ENCODE assay signal across 8 cellular contexts in genomic region chr12:12813120-12814101, GRCh38. TPM values are rescaled to one million over a fixed set of nuclear protein-coding genes. Genes with fewer than 3 reads are reported as not detected.
DNase-seq lines count a peak whose midpoint lies in the region; ATAC-seq and TF ChIP-seq lines count a peak whose summit lies in the region.

TSS of gene DDX47 (plus strand) at chr12:12813346. CDS start at chr12:12813368, 22 bp downstream.

- TF ChIP-seq CTCF in KMS-11 (conservative IDR thresholded peaks at IDR 0.05; ENCODE audit: low read depth, low read length) = peak; percentile 87

- H3K9me3 Mint-ChIP-seq in naive thymus-derived CD4-positive, alpha-beta T cell = no peaks in the 10 kb centered on the region
- no peaks in the 10 kb centered on the region for H3K9me3 Mint-ChIP-seq in stimulated activated naive B cell treated with anti-CD40 and anti-IgM and Interleukin-4, amounts not matched to agents 10 μg/mL and 1 μg/mL and 100 μg/mL, for 72 hours

- H3K27me3 ChIP-seq in KMS-11 (ENCODE audit: insufficient read depth, low read depth) = no peaks in the 10 kb centered on the region
- H3K27me3 ChIP-seq in naive thymus-derived CD4-positive, alpha-beta T cell (ENCODE audit: control insufficient read depth in 2 of 2, insufficient read depth in 2 of 2, low read length in 2 of 2) = no peaks in the 10 kb centered on the region

- peaks cover 5 to 30% (median 18%) of the 10 kb centered on the region in 5 donors for H3K36me3 Mint-ChIP-seq in naive thymus-derived CD4-positive, alpha-beta T cell
- H3K36me3 Mint-ChIP-seq in stimulated activated naive B cell treated with anti-CD40 and anti-IgM and Interleukin-4, amounts not matched to agents 10 μg/mL and 1 μg/mL and 100 μg/mL, for 72 hours = peaks cover 24 to 28% of the 10 kb centered on the region in 2 donors

- H3K79me2 ChIP-seq in KMS-11 (ENCODE audit: insufficient read depth, low read depth) = peaks cover 43% of the 10 kb centered on the region

- peak within 1 kb of the TSS; percentile 88 for H3K4me2 ChIP-seq in KMS-11

- CTCF ChIA-PET in naive thymus-derived CD4-positive, alpha-beta T cell (lab: Charles Lee) = interaction anchor here (0.7 to 6.6 kb wide), 4 partner anchors 15 to 25 kb away, joined by 4 to 84 read pairs (median 8); no protein-coding TSS in a partner anchor

- H3K27ac ChIP-seq in KMS-11 = peak within 1 kb of the TSS; percentile 66
- peak within 1 kb of the TSS; percentile 99 for H3K27ac ChIP-seq in naive thymus-derived CD4-positive, alpha-beta T cell (ENCODE audit: low read depth, low read length)

- intact Hi-C loops in naive thymus-derived CD4-positive, alpha-beta T cell (cut with micrococcal nuclease) = loop anchor here (1.0 to 10.0 kb wide), 9 partner anchors 10 to 1961 kb away; partner anchors contain the start of genes HEBP1 (in 2 of the 2), BORCS5 (in 1 of the 2) and DUSP16 (in 1 of the 2)

- ATAC-seq in GM21619 (IDR thresholded peaks at IDR 0.05; ENCODE audit: unreplicated experiment) = peak; percentile 67
- peak; percentile 97 for ATAC-seq in naive thymus-derived CD4-positive, alpha-beta T cell
- ATAC-seq in stimulated activated naive B cell treated with anti-CD40 and anti-IgM and Interleukin-4, amounts not matched to agents 10 μg/mL and 1 μg/mL and 100 μg/mL, for 72 hours (replicated peaks) = peak; percentile 86 to 90

- H3K4me3 ChIP-seq in KMS-11 (IDR thresholded peaks at IDR 0.05; ENCODE audit: insufficient read depth, low read depth, low read length) = peak within 1 kb of the TSS; percentile 48
- peak within 1 kb of the TSS; percentile 96 for H3K4me3 ChIP-seq in naive thymus-derived CD4-positive, alpha-beta T cell (ENCODE audit: low read length)

- H3K9me3 ChIP-seq in naive thymus-derived CD4-positive, alpha-beta T cell (ENCODE audit: control insufficient read depth in 2 of 3, low read length in 3 of 3) = no peaks in the 10 kb centered on the region

- H3K4me3 Mint-ChIP-seq in naive thymus-derived CD4-positive, alpha-beta T cell = peak within 1 kb of the TSS; percentile 89 to 99 (median 96)
- H3K4me3 Mint-ChIP-seq in stimulated activated naive B cell treated with anti-CD40 and anti-IgM and Interleukin-4, amounts not matched to agents 10 μg/mL and 1 μg/mL and 100 μg/mL, for 72 hours = peak within 1 kb of the TSS; percentile 87 to 99

- peak within 1 kb of the TSS; percentile 91 for H3K9ac ChIP-seq in KMS-11

- POLR2A ChIA-PET in naive thymus-derived CD4-positive, alpha-beta T cell (lab: Charles Lee) = interaction anchor here (0.5 to 5.7 kb wide), 21 partner anchors 8 to 1786 kb away, joined by 3 to 99 read pairs (median 4); partner anchors contain the start of gene APOLD1

- no peaks in the 10 kb centered on the region for H3K27me3 Mint-ChIP-seq in naive thymus-derived CD4-positive, alpha-beta T cell
- no peaks in the 10 kb centered on the region for H3K27me3 Mint-ChIP-seq in stimulated activated naive B cell treated with anti-CD40 and anti-IgM and Interleukin-4, amounts not matched to agents 10 μg/mL and 1 μg/mL and 100 μg/mL, for 72 hours

- H3K36me3 ChIP-seq in KMS-11 (ENCODE audit: insufficient read depth) = no peaks in the 10 kb centered on the region; the same call in 1 of the 2 replicates
- peaks cover 0 to 6% (median 5%) of the 10 kb centered on the region in 3 experiments for H3K36me3 ChIP-seq in naive thymus-derived CD4-positive, alpha-beta T cell (ENCODE audit: control insufficient read depth in 2 of 3, insufficient read depth in 3 of 3, low read length in 3 of 3)

- H2AFZ ChIP-seq in KMS-11 (ENCODE audit: low read depth) = peak within 1 kb of the TSS; percentile 55

- H3K27ac Mint-ChIP-seq in naive thymus-derived CD4-positive, alpha-beta T cell = peak within 1 kb of the TSS; percentile 84 to 99 (median 97)
- H3K27ac Mint-ChIP-seq in stimulated activated naive B cell treated with anti-CD40 and anti-IgM and Interleukin-4, amounts not matched to agents 10 μg/mL and 1 μg/mL and 100 μg/mL, for 72 hours = peak within 1 kb of the TSS; percentile 95

- peaks cover 21% of the 10 kb centered on the region for H3K4me1 ChIP-seq in KMS-11 (ENCODE audit: low read depth, poor library complexity, severe bottlenecking)
- peaks cover 28 to 41% of the 10 kb centered on the region in 2 donors for H3K4me1 ChIP-seq in naive thymus-derived CD4-positive, alpha-beta T cell (ENCODE audit: control insufficient read depth in 2 of 2, insufficient read depth in 2 of 2, low read length in 2 of 2)

- peak; percentile 67 for DNase-seq in DMS79 (lab: John Stamatoyannopoulos, UW)
- DNase-seq in RKO (ENCODE audit: low spot score) = peak; percentile 92
- DNase-seq in activated T-helper 1 cell treated with Interleukin-2 at 50 U/mL for 16 hours (ENCODE audit: low read depth) = peak; percentile 93
- peak; percentile 87 for DNase-seq in fibroblast of gingiva (ENCODE audit: low read depth)
- DNase-seq in naive thymus-derived CD4-positive, alpha-beta T cell = peak; percentile 91 to 99 (median 96)
- DNase-seq in stimulated activated naive B cell treated with anti-CD40 and anti-IgM and Interleukin-4, amounts not matched to agents 10 μg/mL and 1 μg/mL and 100 μg/mL, for 72 hours = peak; percentile 92

- H4K20me1 ChIP-seq in KMS-11 (ENCODE audit: insufficient read depth) = no peaks in the 10 kb centered on the region

- H3K4me1 Mint-ChIP-seq in naive thymus-derived CD4-positive, alpha-beta T cell = peaks cover 36 to 84% (median 69%) of the 10 kb centered on the region in 7 donors
- peaks cover 30 to 57% of the 10 kb centered on the region in 2 donors for H3K4me1 Mint-ChIP-seq in stimulated activated naive B cell treated with anti-CD40 and anti-IgM and Interleukin-4, amounts not matched to agents 10 μg/mL and 1 μg/mL and 100 μg/mL, for 72 hours

RNA-seq across cellular contexts. Expression of gene DDX47, which starts in this region (rescaled TPM):
- total RNA-seq in naive thymus-derived CD4-positive, alpha-beta T cell = 100 to 1,000 TPM in 2 of 5 experiments, 10 to 100 TPM in 3; 71.6 to 154 (median 75.5) TPM
- 10 to 100 TPM; 70.7 to 90.2 TPM for polyA plus RNA-seq in naive thymus-derived CD4-positive, alpha-beta T cell

Comparison
In these comparisons a context has a peak if more than half of its experiments do, and no peak if none do; other contexts are left out.
1. Peak in every context shown above with its lines: DNase-seq, ATAC-seq, H3K4me3 ChIP-seq and H3K27ac ChIP-seq.